In genomic region chr20:49400904-49401303, GRCh38 we compare ENCODE assay signal across 15 cellular contexts.
DNase-seq lines count a peak whose midpoint lies in the region; ATAC-seq, FAIRE-seq and TF ChIP-seq lines count a peak whose summit lies in the region.
"Had no signal": no experiment of that assay in that cellular context is flagged by ENCODE, and none has a peak within 500 bp of the region (broad histone marks: within the 10 kb centered on the region; RNA-seq: fewer than 3 reads in every experiment).

No MANE protein-coding gene starts in this region.

- TF ChIP-seq CTCF in chondrocyte (IDR thresholded peaks at IDR 0.05) (no peak), left ventricle myocardium inferior (IDR thresholded peaks at IDR 0.05; ENCODE audit: borderline replicate concordance) (no peak), nephron progenitor cell (IDR thresholded peaks at IDR 0.05) (no peak)

- FAIRE-seq in HTR-8/SVneo (lab: Jason Lieb, UNC), result peak; percentile 80

- H3K9ac ChIP-seq in stomach smooth muscle (ENCODE audit: low read length in 2 of 2), result peak overlapping the region in 1 of 2 donors; percentile 47

- POLR2A ChIA-PET in HEK293T (lab: Yijun Ruan, JAX), result no interaction called here

- peaks cover 2% of the 10 kb centered on the region for H3K27me3 ChIP-seq in left ventricle myocardium inferior (ENCODE audit: low read depth)
- no peaks in the 10 kb centered on the region for H3K27me3 ChIP-seq in stomach smooth muscle (ENCODE audit: control insufficient read depth in 1 of 2, insufficient read depth in 2 of 2, low read length in 2 of 2)

- peak overlapping the region; percentile 84 for H3K27ac ChIP-seq in left ventricle myocardium inferior (replicated peaks)
- peak overlapping the region; percentile 74 for H3K27ac ChIP-seq in stomach smooth muscle (ENCODE audit: low read length)

- H3K27ac Mint-ChIP-seq in chondrocyte (ENCODE audit: unreplicated experiment) (peak overlapping the region; percentile 33), nephron progenitor cell (no peak overlapping the region)
- H3K27ac Mint-ChIP-seq in activated T-helper 17 cell treated with anti-CD3 and anti-CD28 coated beads, Interleukin-2, amount 50 U/mL, for 72 hours, result no peak overlapping the region
- H3K27ac Mint-ChIP-seq: activated CD4-positive, alpha-beta T cell treated with anti-CD3 and anti-CD28 coated beads, Interleukin-2, amount 10 ng/mL, durations not matched to agents 24 days and 14 days; T-helper 2 cell treated with Interferon-gamma antibody and Interleukin-4, amounts not matched to agents 5 μg/mL and 100 μg/mL, for 36 hours had no signal

- CTCF ChIA-PET in HEK293T (lab: Yijun Ruan, JAX), result no interaction called here

- intact Hi-C loops in left ventricle myocardium inferior (cut with micrococcal nuclease), result no loop called here

- no peak for ATAC-seq in activated T-helper 17 cell treated with anti-CD3 and anti-CD28 coated beads, Interleukin-2, amount 50 U/mL, for 72 hours (replicated peaks)

- H3K4me1 Mint-ChIP-seq in chondrocyte (ENCODE audit: low read depth) (peaks cover 19% of the 10 kb centered on the region), nephron progenitor cell (peaks cover 5% of the 10 kb centered on the region)
- H3K4me1 Mint-ChIP-seq in activated T-helper 17 cell treated with anti-CD3 and anti-CD28 coated beads, Interleukin-2, amount 50 U/mL, for 72 hours, result no peaks in the 10 kb centered on the region
- H3K4me1 Mint-ChIP-seq: activated CD4-positive, alpha-beta T cell treated with anti-CD3 and anti-CD28 coated beads, Interleukin-2, amount 10 ng/mL, durations not matched to agents 24 days and 14 days had no signal

- H3K27me3 Mint-ChIP-seq in chondrocyte (ENCODE audit: low read depth) (peaks cover 1% of the 10 kb centered on the region), nephron progenitor cell (ENCODE audit: low read depth, poor library complexity) (peaks cover 10% of the 10 kb centered on the region)
- H3K27me3 Mint-ChIP-seq in activated T-helper 17 cell treated with anti-CD3 and anti-CD28 coated beads, Interleukin-2, amount 50 U/mL, for 72 hours, result peaks cover 11% of the 10 kb centered on the region

- H3K36me3 Mint-ChIP-seq in chondrocyte (ENCODE audit: low read depth) (no peaks in the 10 kb centered on the region), nephron progenitor cell (ENCODE audit: low read depth) (no peaks in the 10 kb centered on the region)
- H3K36me3 Mint-ChIP-seq in activated T-helper 17 cell treated with anti-CD3 and anti-CD28 coated beads, Interleukin-2, amount 50 U/mL, for 72 hours (ENCODE audit: low read depth), result no peaks in the 10 kb centered on the region

- DNase-seq in HTR-8/SVneo (ENCODE audit: insufficient read length, low spot score) (no peak), chondrocyte (ENCODE audit: low spot score) (no peak), left ventricle myocardium inferior (no peak), HEK293T (ENCODE audit: extremely low spot score) (no peak), nephron progenitor cell (no peak)
- no peak for DNase-seq in stimulated activated CD4-positive, alpha-beta T cell treated with anti-CD3 and anti-CD28 coated beads, Interleukin-4, amount 100 ng/mL, for 4 hours
- DNase-seq: activated CD4-positive, alpha-beta T cell treated with anti-CD3 and anti-CD28 coated beads, Interleukin-2, amount 10 ng/mL, durations not matched to agents 24 days and 14 days; DND-41; NCI-H1417; NCI-H526 treated with DMSO at 0.1 percent for 48 hours had no signal

- no peak overlapping the region for H3K4me3 ChIP-seq in left ventricle myocardium inferior
- no peak overlapping the region for H3K4me3 ChIP-seq in stomach smooth muscle (ENCODE audit: low read length in 2 of 2)
- H3K4me3 ChIP-seq: lung had no signal

- H3K9me3 ChIP-seq in left ventricle myocardium inferior (replicated peaks) (no peaks in the 10 kb centered on the region), stomach smooth muscle (ENCODE audit: control insufficient read depth in 2 of 2, low read length in 2 of 2) (no peaks in the 10 kb centered on the region)

- no peak overlapping the region for H3K4me3 Mint-ChIP-seq in chondrocyte (ENCODE audit: unreplicated experiment)
- H3K4me3 Mint-ChIP-seq in activated T-helper 17 cell treated with anti-CD3 and anti-CD28 coated beads, Interleukin-2, amount 50 U/mL, for 72 hours, result no peak overlapping the region
- H3K4me3 Mint-ChIP-seq in nephron progenitor cell, result no peak overlapping the region
- H3K4me3 Mint-ChIP-seq: activated CD4-positive, alpha-beta T cell treated with anti-CD3 and anti-CD28 coated beads, Interleukin-2, amount 10 ng/mL, durations not matched to agents 24 days and 14 days; brain; T-helper 2 cell treated with Interferon-gamma antibody and Interleukin-4, amounts not matched to agents 5 μg/mL and 100 μg/mL, for 36 hours had no signal

- H3K36me3 ChIP-seq in left ventricle myocardium inferior (no peaks in the 10 kb centered on the region), stomach smooth muscle (ENCODE audit: control insufficient read depth in 2 of 2, insufficient read depth in 2 of 2, low read length in 2 of 2) (no peaks in the 10 kb centered on the region)

- peaks cover 38% of the 10 kb centered on the region for H3K4me1 ChIP-seq in left ventricle myocardium inferior
- peaks cover 37% of the 10 kb centered on the region for H3K4me1 ChIP-seq in stomach smooth muscle (ENCODE audit: control insufficient read depth, insufficient read depth, low read length)

- no peaks in the 10 kb centered on the region for H3K9me3 Mint-ChIP-seq in chondrocyte (ENCODE audit: low read depth)
- no peaks in the 10 kb centered on the region for H3K9me3 Mint-ChIP-seq in activated T-helper 17 cell treated with anti-CD3 and anti-CD28 coated beads, Interleukin-2, amount 50 U/mL, for 72 hours
- H3K9me3 Mint-ChIP-seq in nephron progenitor cell, result peaks cover 3% of the 10 kb centered on the region
- H3K9me3 Mint-ChIP-seq: activated CD4-positive, alpha-beta T cell treated with anti-CD3 and anti-CD28 coated beads, Interleukin-2, amount 10 ng/mL, durations not matched to agents 24 days and 14 days; T-helper 2 cell treated with Interferon-gamma antibody and Interleukin-4, amounts not matched to agents 5 μg/mL and 100 μg/mL, for 36 hours had no signal

TF ChIP-seq in HEK293T, 16 proteins besides CTCF, POLR2A, EP300 and RAD21:
- TF ChIP-seq BHLHE40 (IDR thresholded peaks at IDR 0.05; ENCODE audit: borderline replicate concordance), result no peak
- no peak for TF ChIP-seq FOXA1 (IDR thresholded peaks at IDR 0.05)
- TF ChIP-seq TARDBP (IDR thresholded peaks at IDR 0.05), result no peak
- TF ChIP-seq FOXM1 (IDR thresholded peaks at IDR 0.05; ENCODE audit: borderline replicate concordance), result no peak
- TF ChIP-seq SUZ12 (IDR thresholded peaks at IDR 0.05), result no peak
- no peak for TF ChIP-seq ELF4 (IDR thresholded peaks at IDR 0.05)
- no peak for TF ChIP-seq FOXK2 (IDR thresholded peaks at IDR 0.05)
- TF ChIP-seq ZNF384 (IDR thresholded peaks at IDR 0.05), result no peak
- TF ChIP-seq CTBP1 (IDR thresholded peaks at IDR 0.05; ENCODE audit: borderline replicate concordance), result no peak
